7 cellular contexts compared by ENCODE assay signal in genomic region chr17:54559883-54560282, GRCh38.
"Had no signal": no experiment of that assay in that cellular context is flagged by ENCODE, and none has a peak within 500 bp of the region (broad histone marks: within the 10 kb centered on the region; RNA-seq: fewer than 3 reads in every experiment).

No MANE protein-coding gene starts in this region.

- H3K27ac Mint-ChIP-seq: IgD-negative memory B cell had no signal

- H3K36me3 Mint-ChIP-seq: IgD-negative memory B cell had no signal

- FAIRE-seq: HepG2, HTR-8/SVneo, K562 had no signal

- DNase-seq: IMR-90, KBM-7 had no signal

- H3K27ac ChIP-seq: HL-60 had no signal

- ATAC-seq: HepG2, K562 had no signal

- H3K4me1 Mint-ChIP-seq: IgD-negative memory B cell had no signal

- H3K4me3 Mint-ChIP-seq: IgD-negative memory B cell had no signal

- H3K4me3 ChIP-seq: K562 had no signal

- H3K27me3 Mint-ChIP-seq: IgD-negative memory B cell had no signal
